ENCODE assay signal across 21 cellular contexts in the genomic region with DNA sequence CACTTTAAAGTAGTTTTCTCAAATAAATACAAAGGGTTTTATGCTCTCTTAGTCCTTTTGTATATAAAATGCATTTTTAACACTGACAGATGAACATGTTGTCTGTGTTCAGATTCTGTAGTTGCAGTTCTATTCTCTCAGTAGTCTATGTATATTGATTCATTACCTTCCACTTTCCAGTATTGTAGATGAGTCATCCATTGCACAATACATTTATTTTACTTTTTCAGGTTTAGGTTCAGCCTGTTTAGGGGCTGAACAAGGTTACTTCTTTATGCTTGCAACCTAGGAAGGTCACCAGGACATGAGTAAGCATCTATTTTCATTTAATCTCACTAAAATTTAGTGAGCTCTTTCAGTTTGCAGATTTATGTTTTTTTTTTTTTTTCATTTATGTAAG.
"Had no signal": no experiment of that assay in that cellular context is flagged by ENCODE, and none has a peak within 500 bp of the region (broad histone marks: within the 10 kb centered on the region; RNA-seq: fewer than 3 reads in every experiment).

No MANE protein-coding gene starts in this region.

- H3K9me3 Mint-ChIP-seq: activated naive CD8-positive, alpha-beta T cell treated with anti-CD3 and anti-CD28 coated beads, Interleukin-2, amount 10 ng/mL, durations not matched to agents 7 days and 5 days; central memory CD8-positive, alpha-beta T cell; memory B cell had no signal

- H3K36me3 ChIP-seq: brain microvascular endothelial cell, gastroesophageal sphincter, heart left ventricle, transverse colon, uterus had no signal

- H3K27me3 Mint-ChIP-seq: memory B cell had no signal

- H3K4me3 Mint-ChIP-seq: activated naive CD8-positive, alpha-beta T cell treated with anti-CD3 and anti-CD28 coated beads, Interleukin-2, amount 10 ng/mL, durations not matched to agents 7 days and 5 days; central memory CD8-positive, alpha-beta T cell; memory B cell had no signal

- H3K9me3 ChIP-seq: gastroesophageal sphincter, heart left ventricle, transverse colon, uterus had no signal

- H3K4me1 ChIP-seq: gastroesophageal sphincter, heart left ventricle, transverse colon, uterus had no signal

- H3K27ac Mint-ChIP-seq: activated naive CD8-positive, alpha-beta T cell treated with anti-CD3 and anti-CD28 coated beads, Interleukin-2, amount 10 ng/mL, durations not matched to agents 7 days and 5 days; memory B cell had no signal

- H3K36me3 Mint-ChIP-seq: memory B cell had no signal

- ATAC-seq: gastroesophageal sphincter, heart left ventricle, left ventricle myocardium superior had no signal

- H3K4me1 Mint-ChIP-seq: central memory CD8-positive, alpha-beta T cell; memory B cell had no signal

- H3K27ac ChIP-seq: brain microvascular endothelial cell, gastroesophageal sphincter, heart left ventricle, transverse colon, uterus had no signal

- H3K27me3 ChIP-seq: brain microvascular endothelial cell, gastroesophageal sphincter, heart left ventricle, transverse colon, uterus had no signal

- DNase-seq: activated CD4-positive, alpha-beta T cell treated with anti-CD3 and anti-CD28 coated beads, Interleukin-2, amount 50 U/mL, for 4 hours; activated naive CD4-positive, alpha-beta T cell treated with Interleukin-2 at 50 U/mL for 16 hours; activated naive CD8-positive, alpha-beta T cell treated with anti-CD3 and anti-CD28 coated beads, Interleukin-2, amount 10 ng/mL, durations not matched to agents 7 days and 5 days; brain microvascular endothelial cell; cortex of kidney; effector CD4-positive, alpha-beta T cell; heart left ventricle; kidney glomerular epithelial cell; left ventricle myocardium superior; occipital lobe; posterior cingulate gyrus; retina; stimulated activated CD4-positive, alpha-beta T cell treated with anti-CD3 and anti-CD28 coated beads, Interleukin-2, amount 100 ng/mL, for 24 hours; stimulated activated naive CD4-positive, alpha-beta T cell treated with Interleukin-2 at 50 U/mL for 16 hours; SW 1271; T-helper 2 cell; transverse colon; uterus had no signal

- H3K4me3 ChIP-seq: gastroesophageal sphincter, heart left ventricle, transverse colon, uterus had no signal
